8 cellular contexts compared by ENCODE assay signal in the genomic region with DNA sequence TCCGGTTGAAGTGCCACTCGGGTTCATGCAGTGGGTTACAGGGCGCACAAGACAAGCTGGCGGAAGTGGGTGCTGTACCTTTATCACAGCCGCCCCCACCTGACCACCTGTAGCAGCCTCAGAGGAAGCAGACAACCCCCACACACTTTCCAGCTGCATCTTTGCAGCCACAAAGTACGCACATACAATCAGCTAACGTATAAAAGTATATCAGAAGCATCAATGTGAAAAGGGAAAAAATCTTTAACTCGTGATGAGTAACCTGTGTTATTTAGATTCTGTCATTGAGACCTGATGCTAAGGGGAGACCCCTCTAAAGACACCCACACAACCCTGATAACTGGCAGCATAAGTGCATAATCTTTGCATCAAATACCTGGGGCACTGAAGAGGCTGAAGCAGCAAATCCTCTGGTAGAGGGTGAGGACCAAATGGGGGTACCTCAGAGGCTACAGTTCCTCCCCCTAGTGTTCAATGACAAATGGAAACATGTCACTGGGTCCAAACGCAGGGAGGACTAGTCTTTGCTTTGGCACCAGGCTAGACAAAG. TPM values are rescaled to one million over a fixed set of nuclear protein-coding genes. Genes with fewer than 3 reads are reported as not detected.
DNase-seq lines count a peak whose midpoint lies in the region; ATAC-seq, FAIRE-seq and TF ChIP-seq lines count a peak whose summit lies in the region.

No MANE protein-coding gene starts in this region.

- no peak overlapping the region for H3K4me2 ChIP-seq in GM12878 (ENCODE audit: control insufficient read depth, insufficient read depth)

- peak; percentile 29 to 50; a peak in 3 of 4 replicates for TF ChIP-seq EP300 in GM12878 (IDR thresholded peaks at IDR 0.05; ENCODE audit: borderline replicate concordance in 1 of 2, control insufficient read depth in 1 of 2, low read depth in 2 of 2, low read length in 2 of 2)

- H4K20me1 ChIP-seq in GM12878 (ENCODE audit: control insufficient read depth, insufficient read depth), result no peaks in the 10 kb centered on the region

- no peak overlapping the region for H3K4me3 ChIP-seq in GM12878

- peak; percentile 30; the same call in 2 of the 3 replicates for TF ChIP-seq CTCF in GM12872 (IDR thresholded peaks at IDR 0.05; ENCODE audit: insufficient read depth, low read depth, low read length)
- TF ChIP-seq CTCF in GM12878 (IDR thresholded peaks at IDR 0.05 in 2 of 3, conservative IDR thresholded peaks at IDR 0.05 in 1 of 3; ENCODE audit: control insufficient read depth in 2 of 3, extremely low read depth in 1 of 3, insufficient read depth in 1 of 3, low read depth in 3 of 3, low read length in 3 of 3), result no peak

- DNase-seq in activated CD4-positive, CD25-positive, alpha-beta regulatory T cell treated with anti-CD3 and anti-CD28 coated beads, Interleukin-2, amount 50 U/mL, for 16 hours (ENCODE audit: low read depth, low spot score), result peak; percentile 76
- DNase-seq in GM12878 (ENCODE audit: low read depth, low spot score), result no peak
- DNase-seq in stimulated activated CD4-positive, alpha-beta T cell treated with anti-CD3 and anti-CD28 coated beads, Interleukin-4, amount 100 ng/mL, for 1 hour, result peak; percentile 86
- DNase-seq in NCI-H2227 (lab: John Stamatoyannopoulos, UW; ENCODE audit: unreplicated experiment), result no peak
- no peak for DNase-seq in hepatic stellate cell (ENCODE audit: low spot score)
- no peak for DNase-seq in epidermal melanocyte (ENCODE audit: insufficient read length, low spot score)

- peaks cover 0 to 11% of the 10 kb centered on the region in 2 experiments; a peak in 2 of 4 replicates for H3K27me3 ChIP-seq in GM12878 (replicated peaks in 1 of 2; ENCODE audit: control insufficient read depth in 2 of 2, insufficient read depth in 2 of 2, low read length in 1 of 2)

- CTCF ChIA-PET in GM12878 (lab: Yijun Ruan, JAX), result interaction anchor here (0.8 to 1.5 kb wide), 5 partner anchors 11 to 333 kb away, joined by 3 to 7 read pairs (median 3); no protein-coding TSS in a partner anchor

- H3K27ac ChIP-seq in GM12878 (ENCODE audit: control insufficient read depth, insufficient read depth), result no peak overlapping the region

- H3K4me1 ChIP-seq in GM12878 (ENCODE audit: control insufficient read depth, insufficient read depth, low read length), result no peaks in the 10 kb centered on the region

- no peak for TF ChIP-seq POLR2A in GM12878 (IDR thresholded peaks at IDR 0.05; ENCODE audit: low read depth, low read length)

- ATAC-seq in GM12878 (peak; percentile 52), GM18870 (IDR thresholded peaks at IDR 0.05; ENCODE audit: unreplicated experiment) (no peak)

- RAD21 ChIA-PET in GM12878 (lab: Charles Lee; ENCODE audit: unreplicated experiment), result interaction anchor here (1.4 kb wide), 2 partner anchors 10 to 204 kb away, joined by 5 read pairs; no protein-coding TSS in a partner anchor

- no peak overlapping the region for H2AFZ ChIP-seq in GM12878 (ENCODE audit: control insufficient read depth, low read depth, low read length)

- TF ChIP-seq RAD21 in GM12878 (IDR thresholded peaks at IDR 0.05; ENCODE audit: insufficient read depth, low read depth, low read length), result no peak

- in situ Hi-C loops in GM12878 (cut with MboI), result no loop called here

- WGBS in GM12878 (ENCODE audit: insufficient coverage, insufficient replicate concordance, low lambda C conversion rate, missing lambda C conversion rate), result 1% methylated on average over 9 of the region's 9 CpGs

- FAIRE-seq in GM12878 (lab: Jason Lieb, UNC), result no peak

- H3K9me3 ChIP-seq in GM12878 (replicated peaks; ENCODE audit: control insufficient read depth, insufficient read depth, low read length), result no peaks in the 10 kb centered on the region; the same call in 2 of the 3 replicates

- BruUV-seq in GM12878 (replicated peaks; lab: Mats Ljungman, UMichigan), result no TSS peak

- no peak overlapping the region for H3K9ac ChIP-seq in GM12878 (ENCODE audit: control insufficient read depth, insufficient read depth, low read length)

- SMC1A ChIA-PET in GM12878 (lab: Charles Lee; ENCODE audit: uncharacterized antibody, unreplicated experiment), result interaction anchor here (1.3 kb wide), 1 partner anchor 10 kb away, joined by 3 read pairs; no protein-coding TSS in a partner anchor

- no peaks in the 10 kb centered on the region for H3K36me3 ChIP-seq in GM12878 (ENCODE audit: control insufficient read depth in 2 of 2, insufficient read depth in 2 of 2, low read length in 1 of 2)

- intact Hi-C loops in GM12878 (cut with micrococcal nuclease; ENCODE audit: unreplicated experiment), result no loop called here

- POLR2A ChIA-PET in GM12878 (lab: Charles Lee), result no interaction called here

- no peaks in the 10 kb centered on the region for H3K79me2 ChIP-seq in GM12878 (ENCODE audit: control insufficient read depth, insufficient read depth, low read length)

TF ChIP-seq in GM12878, 131 proteins besides CTCF, POLR2A, EP300 and RAD21 (continues in another document):
- TF ChIP-seq PAX5 (IDR thresholded peaks at IDR 0.05; ENCODE audit: borderline replicate concordance, low read depth, low read length) (0 out of 2 replicates have a peak, but pooled peaks have one; percentile 39), SP1 (IDR thresholded peaks at IDR 0.05; ENCODE audit: low read depth, low read length) (peak; percentile 12), ZNF207 (IDR thresholded peaks at IDR 0.05; ENCODE audit: borderline replicate concordance) (no peak), BHLHE40 (IDR thresholded peaks at IDR 0.05; ENCODE audit: borderline replicate concordance in 1 of 2, low read depth in 2 of 2, low read length in 1 of 2) (no peak), MTA2 (IDR thresholded peaks at IDR 0.05; ENCODE audit: low read depth) (peak; percentile 68; the same call in 1 of the 2 replicates), EZH2 (IDR thresholded peaks at IDR 0.05; ENCODE audit: borderline replicate concordance, control insufficient read depth, low read depth, low read length) (no peak), BCL11A (IDR thresholded peaks at IDR 0.05; ENCODE audit: low read depth, low read length) (no peak), CREB1 (IDR thresholded peaks at IDR 0.05; ENCODE audit: low read depth) (no peak), RFX5 (IDR thresholded peaks at IDR 0.05; ENCODE audit: low read depth, low read length) (no peak), NR2F1 (conservative IDR thresholded peaks at IDR 0.05) (no peak), TCF12 (IDR thresholded peaks at IDR 0.05; ENCODE audit: low read depth, low read length) (peak; percentile 51; the same call in 1 of the 2 replicates), RBBP5 (conservative IDR thresholded peaks at IDR 0.05) (no peak), BACH1 (IDR thresholded peaks at IDR 0.05; ENCODE audit: borderline replicate concordance) (no peak), YBX1 (IDR thresholded peaks at IDR 0.05) (no peak), IKZF1 (conservative IDR thresholded peaks at IDR 0.05) (peak; percentile 25; the same call in 1 of the 2 replicates), PML (IDR thresholded peaks at IDR 0.05; ENCODE audit: low read length) (no peak), BRCA1 (IDR thresholded peaks at IDR 0.05; ENCODE audit: low read depth, low read length) (no peak)
- TF ChIP-seq, protein P1, sequence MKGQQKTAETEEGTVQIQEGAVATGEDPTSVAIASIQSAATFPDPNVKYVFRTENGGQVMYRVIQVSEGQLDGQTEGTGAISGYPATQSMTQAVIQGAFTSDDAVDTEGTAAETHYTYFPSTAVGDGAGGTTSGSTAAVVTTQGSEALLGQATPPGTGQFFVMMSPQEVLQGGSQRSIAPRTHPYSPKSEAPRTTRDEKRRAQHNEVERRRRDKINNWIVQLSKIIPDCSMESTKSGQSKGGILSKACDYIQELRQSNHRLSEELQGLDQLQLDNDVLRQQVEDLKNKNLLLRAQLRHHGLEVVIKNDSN (IDR thresholded peaks at IDR 0.05; ENCODE audit: borderline replicate concordance, extremely low read length, insufficient read depth, low read depth, low read length), result no peak

RNA-seq across cellular contexts. Expression of gene BACH2, which starts 22.1 kb away (rescaled TPM):
- total RNA-seq in GM12878 (2013; cell fraction: nucleolus; rRNA removed), result 0.31 and 0.86 TPM in 2 replicates
- 0.06 TPM in 1 of 2 replicates, not detected in the other for total RNA-seq in GM12878 (2014; rRNA removed)
- total RNA-seq in GM12878 (2014; rRNA removed; fragmentation: Illumina TruSeq; extraction: Trizol), result 0.04 and 0.18 TPM in 2 replicates
- total RNA-seq in GM12878 (2021), result 0.16 and 0.28 TPM in 2 replicates
- 0.13 TPM for polyA plus RNA-seq in GM12878 (2011; ENCODE audit: low read depth)
- 0.01 and 0.03 TPM in 2 replicates for polyA plus RNA-seq in GM12878 (2011; rRNA removed)
- 0.03 TPM in 2 replicates for polyA plus RNA-seq in GM12878 (2011; cell fraction: cytosol; rRNA removed)
- polyA plus RNA-seq in GM12878 (2011; cell fraction: nucleus; rRNA removed), result 0.03 and 0.06 TPM in 2 replicates
- 0.06 and 0.20 TPM in 2 replicates for polyA plus RNA-seq in GM12878 (2012)
- 0.04 and 0.08 TPM in 2 replicates for polyA plus RNA-seq in GM12878 (2014; fragmentation: Illumina TruSeq; extraction: Trizol)
- polyA plus RNA-seq in GM12878 (2014; fragmentation: Nextera tagmentation; extraction: Ambion mirVana), result under 1 TPM in 1 of 2 experiments, not detected in 1; 0.10 TPM
- 0.03 TPM in 2 replicates for polyA plus RNA-seq in GM12878 (2014; rRNA removed)
- polyA plus RNA-seq in GM12878 (2016; fragmentation: Nextera tagmentation; extraction: Ambion mirVana), result not detected
- under 0.01 and 0.10 TPM in 2 replicates for polyA minus RNA-seq in GM12878 (2011; rRNA and poly(A)+ RNA removed)
- not detected in 2 replicates for polyA minus RNA-seq in GM12878 (2011; cell fraction: cytosol; rRNA and poly(A)+ RNA removed)
- 0.12 and 0.38 TPM in 2 replicates for polyA minus RNA-seq in GM12878 (2011; cell fraction: nucleus; rRNA and poly(A)+ RNA removed)

Comparison
In these comparisons a context has a peak if more than half of its experiments do, and no peak if none do; other contexts are left out.
1. DNase-seq: peak in activated CD4-positive, CD25-positive, alpha-beta regulatory T cell treated with anti-CD3 and anti-CD28 coated beads, Interleukin-2, amount 50 U/mL, for 16 hours (single experiment) and stimulated activated CD4-positive, alpha-beta T cell treated with anti-CD3 and anti-CD28 coated beads, Interleukin-4, amount 100 ng/mL, for 1 hour (single experiment); none in GM12878 (single experiment), NCI-H2227 (single experiment), hepatic stellate cell (single experiment) and epidermal melanocyte (single experiment).